ENCODE assay signal across 20 cellular contexts in genomic region chr7:139417478-139417877, GRCh38.
"Had no signal": no experiment of that assay in that cellular context is flagged by ENCODE, and none has a peak within 500 bp of the region (broad histone marks: within the 10 kb centered on the region; RNA-seq: fewer than 3 reads in every experiment).

No MANE protein-coding gene starts in this region.

- H3K36me3 ChIP-seq: uterus had no signal

- FAIRE-seq: pancreas had no signal

- H3K4me3 ChIP-seq: colonic mucosa, hepatocyte, lung, pancreas, smooth muscle cell, upper lobe of left lung, uterus had no signal

- H3K4me2 ChIP-seq: hepatocyte, smooth muscle cell had no signal

- H3K27ac ChIP-seq: colonic mucosa, hepatocyte, pancreas, upper lobe of left lung, uterus had no signal

- DNase-seq: colonic mucosa; dermis blood vessel endothelial cell; foreskin melanocyte; head of caudate nucleus; left colon; left ventricle myocardium superior; mesenchymal stem cell; naive B cell; nucleus accumbens; pancreas; right cardiac atrium; stimulated activated CD4-positive, alpha-beta T cell treated with anti-CD3 and anti-CD28 coated beads, Interleukin-2, amount 100 ng/mL, for 48 hours; stimulated activated naive CD4-positive, alpha-beta T cell treated with Interleukin-2 at 50 U/mL for 16 hours; upper lobe of left lung; uterus had no signal

- H3K27me3 ChIP-seq: colonic mucosa, hepatocyte, pancreas, upper lobe of left lung, uterus had no signal

- H3K4me1 ChIP-seq: colonic mucosa, pancreas, upper lobe of left lung, uterus had no signal

- H2AFZ ChIP-seq: hepatocyte had no signal

- H3K9me3 ChIP-seq: colonic mucosa, pancreas, upper lobe of left lung, uterus had no signal

- H3K27ac Mint-ChIP-seq: progenitor cell of endocrine pancreas had no signal

- H3K4me3 Mint-ChIP-seq: naive B cell, neural crest cell had no signal

- H3K27me3 Mint-ChIP-seq: naive B cell, progenitor cell of endocrine pancreas had no signal

- H3K4me1 Mint-ChIP-seq: naive B cell, neural crest cell had no signal

- ATAC-seq: left colon, left ventricle myocardium superior, pancreas, right cardiac atrium had no signal

- H3K9me3 Mint-ChIP-seq: naive B cell, neural crest cell had no signal
